In genomic region chr18:10638541-10638885, GRCh38 we compare ENCODE assay signal across 6 cellular contexts.
A peak's percentile ranks its signal among the peaks of the same experiment; 100 is the strongest.
DNase-seq lines count a peak whose midpoint lies in the region; ATAC-seq, FAIRE-seq and TF ChIP-seq lines count a peak whose summit lies in the region.
"Not testable (repeated sequence)": the region's sequence is repeated elsewhere in the genome, so short reads cannot be mapped to it uniquely, and the experiment has no call there.

No MANE protein-coding gene starts in this region.

- TF ChIP-seq EP300 in K562 (IDR thresholded peaks at IDR 0.05; ENCODE audit: low read length), result not testable (repeated sequence)

- TF ChIP-seq CTCF in K562 (IDR thresholded peaks at IDR 0.05 in 2 of 3, conservative IDR thresholded peaks at IDR 0.05 in 1 of 3; ENCODE audit: insufficient read depth in 2 of 3, low read depth in 1 of 3, low read length in 3 of 3); upper lobe of right lung (IDR thresholded peaks at IDR 0.05): not testable (repeated sequence)

- ATAC-seq in K562 (peak; percentile 48), upper lobe of right lung (peak; percentile 36)
- peak; percentile 17 to 36 for ATAC-seq in natural killer cell treated with Interleukin-12 subunit alpha and Interleukin-12 subunit beta and Interleukin-15 and Interleukin-18, amount 100 ng/mL, for 72 hours
- ATAC-seq in stimulated activated memory B cell treated with anti-CD40 and anti-IgM and Interleukin-4, amounts not matched to agents 10 μg/mL and 1 μg/mL and 100 μg/mL, for 72 hours, result peak; percentile 51

- intact Hi-C loops in activated CD4-positive, alpha-beta T cell treated with anti-CD3 and anti-CD28 coated beads, Interleukin-2, amount 10 ng/mL, durations not matched to agents 24 days and 14 days (cut with micrococcal nuclease); K562 (cut with micrococcal nuclease); upper lobe of right lung (cut with DNase I): not testable (repeated sequence)

- H4K20me1 ChIP-seq in K562 (replicated peaks; ENCODE audit: control insufficient read depth, insufficient read depth, low read length), result not testable (repeated sequence)

- peak; percentile 48 for DNase-seq in activated CD4-positive, alpha-beta T cell treated with anti-CD3 and anti-CD28 coated beads, Interleukin-2, amount 10 ng/mL, durations not matched to agents 24 days and 14 days
- not testable (repeated sequence) for DNase-seq in K562 (ENCODE audit: extremely low read depth in 1 of 4, low spot score in 3 of 4); natural killer cell treated with Interleukin-12 subunit alpha and Interleukin-12 subunit beta and Interleukin-15 and Interleukin-18, amount 100 ng/mL, for 72 hours (ENCODE audit: low spot score); upper lobe of right lung; urothelium cell line (ENCODE audit: low spot score)

- not testable (repeated sequence) for H3K4me1 Mint-ChIP-seq in activated CD4-positive, alpha-beta T cell treated with anti-CD3 and anti-CD28 coated beads, Interleukin-2, amount 10 ng/mL, durations not matched to agents 24 days and 14 days; natural killer cell treated with Interleukin-12 subunit alpha and Interleukin-12 subunit beta and Interleukin-15 and Interleukin-18, amount 100 ng/mL, for 72 hours (ENCODE audit: low read depth in 2 of 2); stimulated activated memory B cell treated with anti-CD40 and anti-IgM and Interleukin-4, amounts not matched to agents 10 μg/mL and 1 μg/mL and 100 μg/mL, for 72 hours

- H3K9me3 Mint-ChIP-seq in activated CD4-positive, alpha-beta T cell treated with anti-CD3 and anti-CD28 coated beads, Interleukin-2, amount 10 ng/mL, durations not matched to agents 24 days and 14 days; natural killer cell treated with Interleukin-12 subunit alpha and Interleukin-12 subunit beta and Interleukin-15 and Interleukin-18, amount 100 ng/mL, for 72 hours; stimulated activated memory B cell treated with anti-CD40 and anti-IgM and Interleukin-4, amounts not matched to agents 10 μg/mL and 1 μg/mL and 100 μg/mL, for 72 hours: not testable (repeated sequence)

- not testable (repeated sequence) for H3K4me3 Mint-ChIP-seq in activated CD4-positive, alpha-beta T cell treated with anti-CD3 and anti-CD28 coated beads, Interleukin-2, amount 10 ng/mL, durations not matched to agents 24 days and 14 days; natural killer cell treated with Interleukin-12 subunit alpha and Interleukin-12 subunit beta and Interleukin-15 and Interleukin-18, amount 100 ng/mL, for 72 hours; stimulated activated memory B cell treated with anti-CD40 and anti-IgM and Interleukin-4, amounts not matched to agents 10 μg/mL and 1 μg/mL and 100 μg/mL, for 72 hours

- TF ChIP-seq RAD21 in K562 (CRISPR knock-in tag; conservative IDR thresholded peaks at IDR 0.05 in 1 of 2, IDR thresholded peaks at IDR 0.05 in 1 of 2), result not testable (repeated sequence)

- not testable (repeated sequence) for H3K36me3 Mint-ChIP-seq in activated CD4-positive, alpha-beta T cell treated with anti-CD3 and anti-CD28 coated beads, Interleukin-2, amount 10 ng/mL, durations not matched to agents 24 days and 14 days (ENCODE audit: low read depth); natural killer cell treated with Interleukin-12 subunit alpha and Interleukin-12 subunit beta and Interleukin-15 and Interleukin-18, amount 100 ng/mL, for 72 hours; stimulated activated memory B cell treated with anti-CD40 and anti-IgM and Interleukin-4, amounts not matched to agents 10 μg/mL and 1 μg/mL and 100 μg/mL, for 72 hours

- 0 out of 2 replicates have a peak overlapping the region, but pooled peaks have one; percentile 51 for H2AFZ ChIP-seq in K562 (ENCODE audit: low read depth, low read length)

- not testable (repeated sequence) for TF ChIP-seq POLR2A in K562 (conservative IDR thresholded peaks at IDR 0.05)

- H3K27me3 Mint-ChIP-seq in activated CD4-positive, alpha-beta T cell treated with anti-CD3 and anti-CD28 coated beads, Interleukin-2, amount 10 ng/mL, durations not matched to agents 24 days and 14 days; natural killer cell treated with Interleukin-12 subunit alpha and Interleukin-12 subunit beta and Interleukin-15 and Interleukin-18, amount 100 ng/mL, for 72 hours; stimulated activated memory B cell treated with anti-CD40 and anti-IgM and Interleukin-4, amounts not matched to agents 10 μg/mL and 1 μg/mL and 100 μg/mL, for 72 hours: not testable (repeated sequence)

- H3K9me3 ChIP-seq in K562 (replicated peaks; ENCODE audit: control insufficient read depth, insufficient read depth, low read depth, low read length); upper lobe of right lung: not testable (repeated sequence)

- not testable (repeated sequence) for H3K27me3 ChIP-seq in K562 (ENCODE audit: control insufficient read depth in 2 of 2, insufficient read depth in 2 of 2, low read length in 2 of 2); upper lobe of right lung

- not testable (repeated sequence) for H3K27ac Mint-ChIP-seq in activated CD4-positive, alpha-beta T cell treated with anti-CD3 and anti-CD28 coated beads, Interleukin-2, amount 10 ng/mL, durations not matched to agents 24 days and 14 days; natural killer cell treated with Interleukin-12 subunit alpha and Interleukin-12 subunit beta and Interleukin-15 and Interleukin-18, amount 100 ng/mL, for 72 hours; stimulated activated memory B cell treated with anti-CD40 and anti-IgM and Interleukin-4, amounts not matched to agents 10 μg/mL and 1 μg/mL and 100 μg/mL, for 72 hours

- H3K9me1 ChIP-seq in K562 (ENCODE audit: control insufficient read depth, insufficient read depth, low read length), result not testable (repeated sequence)

- not testable (repeated sequence) for H3K4me1 ChIP-seq in K562 (replicated peaks in 1 of 2; ENCODE audit: control insufficient read depth in 2 of 2, insufficient read depth in 2 of 2, low read length in 2 of 2); upper lobe of right lung

- POLR2A ChIA-PET in K562 (lab: Yijun Ruan, JAX), result not testable (repeated sequence)

- not testable (repeated sequence) for H3K9ac ChIP-seq in K562 (ENCODE audit: insufficient read depth in 1 of 2, low read depth in 2 of 2, low read length in 2 of 2)

- H3K4me2 ChIP-seq in K562 (ENCODE audit: insufficient read depth, low read length), result not testable (repeated sequence)

- not testable (repeated sequence) for BruUV-seq in K562 (replicated peaks; lab: Mats Ljungman, UMichigan)

- H3K27ac ChIP-seq in K562 (ENCODE audit: extremely low read depth, low read depth, low read length); upper lobe of right lung: not testable (repeated sequence)

- H3K36me3 ChIP-seq in K562 (ENCODE audit: control insufficient read depth, insufficient read depth, low read length); upper lobe of right lung: not testable (repeated sequence)

- not testable (repeated sequence) for H3K79me2 ChIP-seq in K562 (ENCODE audit: control insufficient read depth, insufficient read depth, low read length)

- not testable (repeated sequence) for FAIRE-seq in K562 (lab: Jason Lieb, UNC)
- FAIRE-seq in urothelium cell line (lab: Jason Lieb, UNC), result peak; percentile 35

- CTCF ChIA-PET in K562 (lab: Yijun Ruan, JAX; ENCODE audit: low intra/inter-chr PET ratio), result not testable (repeated sequence)

- in situ Hi-C loops in K562 (cut with MboI), result not testable (repeated sequence)

- H3K4me3 ChIP-seq in K562, upper lobe of right lung: not testable (repeated sequence)

- WGBS in K562 (ENCODE audit: insufficient coverage, low coverage, missing lambda C conversion rate), result 24% methylated on average over 3 of the region's 6 CpGs
